In genomic region chr19:44738603-44739585, GRCh38 we compare ENCODE assay signal across 14 cellular contexts. TPM values are rescaled to one million over a fixed set of nuclear protein-coding genes. Genes with fewer than 3 reads are reported as not detected.
DNase-seq lines count a peak whose midpoint lies in the region; ATAC-seq and TF ChIP-seq lines count a peak whose summit lies in the region.
"Had no signal": no experiment of that assay in that cellular context is flagged by ENCODE, and none has a peak within 500 bp of the region (broad histone marks: within the 10 kb centered on the region; RNA-seq: fewer than 3 reads in every experiment).

No MANE protein-coding gene starts in this region.

- peak overlapping the region in 1 of 2 experiments; percentile 14 for H3K4me3 ChIP-seq in neutrophil (ENCODE audit: low read depth in 1 of 2, low read length in 1 of 2)

- no peak for TF ChIP-seq CTCF in neutrophil (IDR thresholded peaks at IDR 0.05)

- H3K27me3 ChIP-seq in neutrophil = no peaks in the 10 kb centered on the region

- peaks cover 92 to 93% of the 10 kb centered on the region in 2 experiments for H3K4me1 ChIP-seq in neutrophil (ENCODE audit: control insufficient read depth in 1 of 2, insufficient read depth in 1 of 2, low read depth in 1 of 2, low read length in 1 of 2)

- H3K9me3 ChIP-seq in neutrophil = no peaks in the 10 kb centered on the region

- H3K4me3 Mint-ChIP-seq in effector memory CD8-positive, alpha-beta T cell = no peak overlapping the region
- H3K4me3 Mint-ChIP-seq: brain had no signal

- no peaks in the 10 kb centered on the region for H3K27me3 Mint-ChIP-seq in effector memory CD8-positive, alpha-beta T cell

- peak overlapping the region; percentile 78 for H3K27ac ChIP-seq in neutrophil
- H3K27ac ChIP-seq: epithelial cell of prostate had no signal

- peak overlapping the region; percentile 10 to 28 for H3K27ac Mint-ChIP-seq in effector memory CD8-positive, alpha-beta T cell

- no peaks in the 10 kb centered on the region for H3K36me3 ChIP-seq in neutrophil

- H3K36me3 Mint-ChIP-seq in effector memory CD8-positive, alpha-beta T cell (ENCODE audit: insufficient read depth) = peaks cover 3% of the 10 kb centered on the region
- H3K36me3 Mint-ChIP-seq: brain had no signal

- no peaks in the 10 kb centered on the region for H3K9me3 Mint-ChIP-seq in effector memory CD8-positive, alpha-beta T cell

- ATAC-seq in effector memory CD8-positive, alpha-beta T cell (replicated peaks) = no peak
- no peak for ATAC-seq in GM21786 (IDR thresholded peaks at IDR 0.05; ENCODE audit: unreplicated experiment)

- DNase-seq in COLO668 (lab: John Stamatoyannopoulos, UW; ENCODE audit: unreplicated experiment) (peak; percentile 46), HT-29 (ENCODE audit: low spot score) (peak; percentile 56), NOMO-1 treated with DMSO at 0.1 percent for 48 hours (lab: John Stamatoyannopoulos, UW; ENCODE audit: unreplicated experiment) (no peak), HPDE6-E6E7 (ENCODE audit: extremely low spot score) (no peak)
- DNase-seq in effector memory CD8-positive, alpha-beta T cell = no peak
- no peak for DNase-seq in activated CD4-positive, alpha-beta T cell treated with anti-CD3 and anti-CD28 coated beads, Interleukin-2, amount 50 U/mL, for 1 hour
- DNase-seq: activated CD4-positive, CD25-positive, alpha-beta regulatory T cell; SIG-M5 had no signal

- H3K4me1 Mint-ChIP-seq in effector memory CD8-positive, alpha-beta T cell (ENCODE audit: low read depth in 2 of 2) = peaks cover 13 to 17% of the 10 kb centered on the region in 2 donors

RNA-seq across cellular contexts. Expression of gene BCL3, which starts 9.6 kb away (rescaled TPM):
- total RNA-seq in HT-29 (2014; rRNA removed; shearing (Covaris generic)) = 39.1 and 50.6 TPM in 2 replicates

RNA-seq across cellular contexts. Expression of gene CBLC, which starts 38.8 kb away (rescaled TPM):
- 79.7 and 93.2 TPM in 2 replicates for total RNA-seq in HT-29 (2014; rRNA removed; shearing (Covaris generic))
- total RNA-seq: myocyte, NCI-H460 had no signal

RNA-seq across cellular contexts. Expression of gene CEACAM16, which starts 39.9 kb away (rescaled TPM):
- not detected in 2 replicates for total RNA-seq in HT-29 (2014; rRNA removed; shearing (Covaris generic))
- total RNA-seq: NCI-H460 had no signal

Comparison
In these comparisons a context has a peak if more than half of its experiments do, and no peak if none do; other contexts are left out.
1. DNase-seq: peak in COLO668 (single experiment) and HT-29 (single experiment); none in effector memory CD8-positive, alpha-beta T cell (0 of 3), activated CD4-positive, alpha-beta T cell treated with anti-CD3 and anti-CD28 coated beads, Interleukin-2, amount 50 U/mL, for 1 hour (single experiment), NOMO-1 treated with DMSO at 0.1 percent for 48 hours (single experiment) and HPDE6-E6E7 (single experiment).